11 cellular contexts compared by ENCODE assay signal in genomic region chr7:72258074-72258473, GRCh38.
"Had no signal": no experiment of that assay in that cellular context is flagged by ENCODE, and none has a peak within 500 bp of the region (broad histone marks: within the 10 kb centered on the region; RNA-seq: fewer than 3 reads in every experiment).

No MANE protein-coding gene starts in this region.

- DNase-seq: GM23248, GOT3, H7, H9, HCEC 1CT, HFFc6 had no signal

- H3K36me3 ChIP-seq: HAP-1 had no signal

- H3K4me2 ChIP-seq: GM23338 had no signal

- H3K4me1 ChIP-seq: HAP-1 had no signal

- H3K4me3 ChIP-seq: GM23248, GM23338, HAP-1 had no signal

- ATAC-seq: GM23338, HCT116 had no signal

- H3K9ac ChIP-seq: GM23248 had no signal

- H3K9me3 ChIP-seq: HAP-1 had no signal

- H2AFZ ChIP-seq: GM23248, GM23338 had no signal

- H3K27ac ChIP-seq: GM23248 had no signal

- FAIRE-seq: H1, H54 had no signal
